Comparison of ENCODE assay signal across 7 cellular contexts in the genomic region with DNA sequence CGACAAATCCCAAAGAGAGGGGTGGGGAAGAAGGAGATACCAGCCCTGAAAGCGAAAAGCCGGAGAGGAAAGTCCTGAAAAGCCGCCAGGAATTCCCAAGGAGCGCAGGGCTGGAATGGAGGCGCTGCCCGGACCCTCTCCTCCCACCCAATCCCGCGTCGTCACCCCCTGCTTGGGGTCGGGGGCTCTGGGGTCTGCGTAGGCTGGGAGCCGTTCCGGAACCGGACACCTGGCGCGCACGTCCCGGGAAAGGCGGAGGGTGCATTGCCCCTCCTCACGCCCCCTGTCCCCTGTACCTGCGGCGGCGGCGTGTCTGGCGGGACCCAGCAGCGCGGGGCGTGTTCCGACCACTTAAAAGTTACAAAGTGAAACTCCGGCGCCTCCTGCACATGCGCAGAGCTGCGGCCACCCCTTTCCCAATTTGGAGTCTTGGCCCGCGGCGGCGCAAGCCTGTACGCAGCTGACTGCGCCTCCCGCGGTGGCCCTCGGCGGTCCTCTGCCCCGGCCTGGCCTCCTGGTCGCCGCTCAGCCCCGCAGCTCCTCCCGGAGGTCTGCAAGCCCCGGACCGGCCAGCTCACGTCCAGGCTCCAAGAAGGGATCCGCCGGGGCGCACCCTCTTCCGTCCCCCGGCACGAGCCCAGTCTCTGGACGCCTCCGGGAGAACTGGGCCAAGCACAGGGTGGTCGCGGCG. TPM values are rescaled to one million over a fixed set of nuclear protein-coding genes. Genes with fewer than 3 reads are reported as not detected.
DNase-seq lines count a peak whose midpoint lies in the region; ATAC-seq and TF ChIP-seq lines count a peak whose summit lies in the region.

A gene (minus strand): TSS at position 373 of the 691 bp plus-strand sequence. CDS start 4,800 bp downstream, outside the sequence.

- peak within 1 kb of the TSS; percentile 94 for H3K4me3 Mint-ChIP-seq in HFFc6
- H3K4me3 Mint-ChIP-seq in activated CD4-positive, alpha-beta T cell treated with anti-CD3 and anti-CD28 coated beads for 36 hours: peak within 1 kb of the TSS; percentile 89

- peak within 1 kb of the TSS; percentile 95 for H3K4me3 ChIP-seq in choroid plexus epithelial cell (ENCODE audit: low read depth, low read length)

- H3K4me1 Mint-ChIP-seq in HFFc6 (ENCODE audit: low read depth): peaks cover 44% of the 10 kb centered on the region
- peaks cover 50% of the 10 kb centered on the region for H3K4me1 Mint-ChIP-seq in activated CD4-positive, alpha-beta T cell treated with anti-CD3 and anti-CD28 coated beads for 36 hours

- peak; percentile 55 for ATAC-seq in activated CD4-positive, alpha-beta T cell treated with anti-CD3 and anti-CD28 coated beads for 36 hours
- ATAC-seq in left colon: peak; percentile 58

- no peaks in the 10 kb centered on the region for H3K27me3 Mint-ChIP-seq in HFFc6 (ENCODE audit: insufficient read depth)
- H3K27me3 Mint-ChIP-seq in activated CD4-positive, alpha-beta T cell treated with anti-CD3 and anti-CD28 coated beads for 36 hours: no peaks in the 10 kb centered on the region

- no peaks in the 10 kb centered on the region for H3K36me3 Mint-ChIP-seq in HFFc6 (ENCODE audit: low read depth)
- peaks cover 5% of the 10 kb centered on the region for H3K36me3 Mint-ChIP-seq in activated CD4-positive, alpha-beta T cell treated with anti-CD3 and anti-CD28 coated beads for 36 hours (ENCODE audit: low read depth)

- TF ChIP-seq CTCF in GM13977 (IDR thresholded peaks at IDR 0.05; ENCODE audit: extremely low read depth, insufficient read depth, missing control alignments) (peak; percentile 44), HFFc6 (IDR thresholded peaks at IDR 0.05) (peak; percentile 58), choroid plexus epithelial cell (conservative IDR thresholded peaks at IDR 0.05; ENCODE audit: low read depth, low read length) (no peak)

- DNase-seq in GM13977 (ENCODE audit: low spot score) (peak; percentile 97), HFFc6 (peak; percentile 78), NAMALWA (ENCODE audit: low spot score) (peak; percentile 83), choroid plexus epithelial cell (ENCODE audit: low read depth) (peak; percentile 79), left colon (peak; percentile 91 to 97)
- DNase-seq in activated CD4-positive, alpha-beta T cell treated with anti-CD3 and anti-CD28 coated beads for 36 hours: peak; percentile 92
- DNase-seq in stimulated activated CD4-positive, alpha-beta T cell treated with anti-CD3 and anti-CD28 coated beads, Interleukin-2, amount 100 ng/mL, for 24 hours: peak; percentile 87 to 90

- in situ Hi-C loops in GM13977 (cut with MboI; ENCODE audit: low pct_unique_long_range_greater_than_20kb, low sequenced_read_pairs, unreplicated experiment): no loop called here

- POLR2A ChIA-PET in activated CD4-positive, alpha-beta T cell treated with anti-CD3 and anti-CD28 coated beads for 36 hours (lab: Charles Lee): interaction anchor here (1.1 to 2.7 kb wide), 8 partner anchors 9 to 105 kb away, joined by 3 to 11 read pairs (median 4); a partner anchor contains a TSS

- peak within 1 kb of the TSS; percentile 88 for H3K27ac Mint-ChIP-seq in HFFc6
- H3K27ac Mint-ChIP-seq in activated CD4-positive, alpha-beta T cell treated with anti-CD3 and anti-CD28 coated beads for 36 hours: peak within 1 kb of the TSS; percentile 91

- H3K9me3 Mint-ChIP-seq in HFFc6: no peaks in the 10 kb centered on the region
- H3K9me3 Mint-ChIP-seq in activated CD4-positive, alpha-beta T cell treated with anti-CD3 and anti-CD28 coated beads for 36 hours (ENCODE audit: low read depth): no peaks in the 10 kb centered on the region

- intact Hi-C loops in activated CD4-positive, alpha-beta T cell treated with anti-CD3 and anti-CD28 coated beads for 36 hours (cut with DNase I, micrococcal nuclease): loop anchor here (1.0 to 5.0 kb wide), 6 partner anchors 15 to 180 kb away; a partner anchor contains a TSS
- intact Hi-C loops in left colon (cut with DNase I, micrococcal nuclease): no loop called here

- CTCF ChIA-PET in activated CD4-positive, alpha-beta T cell treated with anti-CD3 and anti-CD28 coated beads for 36 hours (lab: Charles Lee): interaction anchor here (0.6 to 2.5 kb wide), 14 partner anchors 9 to 407 kb away, joined by 3 to 18 read pairs (median 4); a partner anchor contains a TSS

RNA-seq across cellular contexts. Expression of the gene that starts here (rescaled TPM):
- 10 to 100 TPM; 18.9 to 29.1 (median 22.0) TPM for total RNA-seq in HFFc6 (2021; fragmentation: NEBNext Ultra II Directional; extraction: Animal tissue kit (Norgen Biotek cat#: 25700))
- total RNA-seq in activated CD4-positive, alpha-beta T cell treated with anti-CD3 and anti-CD28 coated beads for 36 hours: 10 to 100 TPM; 47.3 to 48.0 TPM
- 100 to 1,000 TPM; 108 to 196 TPM for total RNA-seq in left colon

Comparison
In these comparisons a context has a peak if more than half of its experiments do, and no peak if none do; other contexts are left out.
1. Peak in every context shown above with its lines: DNase-seq, ATAC-seq and H3K4me3 ChIP-seq.
2. intact Hi-C loops: an anchor here in activated CD4-positive, alpha-beta T cell treated with anti-CD3 and anti-CD28 coated beads for 36 hours (1.0 to 5.0 kb wide); none called in left colon.